8 cellular contexts compared by ENCODE assay signal in genomic region chrX:48574270-48575266, GRCh38. TPM values are rescaled to one million over a fixed set of nuclear protein-coding genes. Genes with fewer than 3 reads are reported as not detected.
A peak's percentile ranks its signal among the peaks of the same experiment; 100 is the strongest.
DNase-seq lines count a peak whose midpoint lies in the region; TF ChIP-seq lines count a peak whose summit lies in the region.

Gene RBM3, plus strand, starts transcription at chrX:48574484. Its CDS starts 697 bp downstream, at chrX:48575181.

- H3K18ac ChIP-seq in neuronal stem cell (ENCODE audit: low read length) = peak within 1 kb of the TSS; percentile 97

- no peak within 1 kb of the TSS for H2BK120ac ChIP-seq in neuronal stem cell (ENCODE audit: low read depth, low read length)

- POLR2A ChIA-PET in HEK293T (lab: Yijun Ruan, JAX) = interaction anchor here (0.8 to 2.9 kb wide), 7 partner anchors 9 to 49 kb away, joined by 3 to 16 read pairs (median 5); partner anchors contain the start of gene TBC1D25

- peak within 1 kb of the TSS; percentile 81 for H2AFZ ChIP-seq in neuronal stem cell (ENCODE audit: low read length)

- H3K4me3 ChIP-seq in GM06990 (replicated peaks; ENCODE audit: low read depth, low read length) = peak within 1 kb of the TSS; percentile 74
- peak within 1 kb of the TSS; percentile 78 to 93 for H3K4me3 ChIP-seq in neuronal stem cell (ENCODE audit: low read length in 2 of 2)
- peak within 1 kb of the TSS; percentile 66 to 88 (median 75) for H3K4me3 ChIP-seq in subcutaneous abdominal adipose tissue (ENCODE audit: low read depth in 1 of 5, low read length in 5 of 5)

- peaks cover 5% of the 10 kb centered on the region for H3K79me1 ChIP-seq in neuronal stem cell (ENCODE audit: low read depth, low read length)

- H3K9ac ChIP-seq in neuronal stem cell (ENCODE audit: low read depth, low read length, poor library complexity) = peak within 1 kb of the TSS; percentile 89
- peak within 1 kb of the TSS; percentile 74 to 96 (median 91) for H3K9ac ChIP-seq in subcutaneous abdominal adipose tissue (ENCODE audit: low read length in 5 of 5)

- DNase-seq in GM06990 (ENCODE audit: extremely low read depth, insufficient read length) (peak; percentile 92), HEK293T (ENCODE audit: extremely low spot score) (peak; percentile 79), NAMALWA (ENCODE audit: low spot score) (peak; percentile 94), SK-MEL-5 (ENCODE audit: low read depth, low spot score) (peak; percentile 92), foreskin melanocyte (peak; percentile 90), neuronal stem cell (ENCODE audit: low spot score) (peak; percentile 67)
- DNase-seq in activated naive CD4-positive, alpha-beta T cell treated with Interleukin-2 at 50 U/mL for 16 hours = peak; percentile 91

- in situ Hi-C loops in SK-MEL-5 (cut with HindIII; ENCODE audit: low pct_unique_long_range_greater_than_20kb, low sequenced_read_pairs) = no loop called here

- H3K4me1 ChIP-seq in neuronal stem cell (ENCODE audit: control insufficient read depth in 2 of 2, insufficient read depth in 1 of 2, low read depth in 1 of 2, low read length in 2 of 2) (peaks cover 8 to 9% of the 10 kb centered on the region in 2 donors), subcutaneous abdominal adipose tissue (ENCODE audit: control insufficient read depth in 5 of 5, insufficient read depth in 5 of 5, low read length in 5 of 5) (peaks cover 0 to 22% (median 16%) of the 10 kb centered on the region in 5 donors)

- peaks cover 13% of the 10 kb centered on the region for H3K36me3 ChIP-seq in GM06990 (ENCODE audit: control insufficient read depth, insufficient read depth, low read length)
- peaks cover 21 to 46% of the 10 kb centered on the region in 2 donors for H3K36me3 ChIP-seq in neuronal stem cell (replicated peaks in 1 of 2; ENCODE audit: control insufficient read depth in 2 of 2, insufficient read depth in 2 of 2, low read length in 2 of 2)
- H3K36me3 ChIP-seq in subcutaneous abdominal adipose tissue (ENCODE audit: control insufficient read depth in 5 of 5, insufficient read depth in 5 of 5, low read length in 5 of 5) = peaks cover 6 to 41% (median 32%) of the 10 kb centered on the region in 5 donors

- H3K9me3 ChIP-seq in neuronal stem cell (replicated peaks in 1 of 2; ENCODE audit: control insufficient read depth in 2 of 2, insufficient read depth in 1 of 2, low read depth in 1 of 2, low read length in 2 of 2) (no peaks in the 10 kb centered on the region), subcutaneous abdominal adipose tissue (ENCODE audit: control insufficient read depth in 5 of 5, low read length in 5 of 5) (peaks cover 0 to 9% (median 5%) of the 10 kb centered on the region in 5 donors)

- no peak within 1 kb of the TSS for H2BK15ac ChIP-seq in neuronal stem cell (ENCODE audit: low read length)

- peak within 1 kb of the TSS; percentile 62 for H3K4me2 ChIP-seq in neuronal stem cell (ENCODE audit: insufficient read depth, low read length, poor library complexity, severe bottlenecking)

- H3K4ac ChIP-seq in neuronal stem cell (ENCODE audit: low read length) = no peak within 1 kb of the TSS

- H2BK5ac ChIP-seq in neuronal stem cell (ENCODE audit: low read length) = peak within 1 kb of the TSS; percentile 5

- H3K27ac ChIP-seq in neuronal stem cell (replicated peaks; ENCODE audit: low read length) = peak within 1 kb of the TSS; percentile 79
- H3K27ac ChIP-seq in subcutaneous abdominal adipose tissue (ENCODE audit: low read depth, low read length) = peak within 1 kb of the TSS; percentile 99

- CTCF ChIA-PET in HEK293T (lab: Yijun Ruan, JAX) = interaction anchor here (0.7 kb wide), 1 partner anchor 12 kb away, joined by 3 read pairs; no protein-coding TSS in a partner anchor

- no peak within 1 kb of the TSS for H2BK12ac ChIP-seq in neuronal stem cell (ENCODE audit: low read length)

- H4K8ac ChIP-seq in neuronal stem cell (ENCODE audit: low read depth, low read length) = peak within 1 kb of the TSS; percentile 43

- peak within 1 kb of the TSS; percentile 87 for H4K91ac ChIP-seq in neuronal stem cell (ENCODE audit: low read depth, low read length, poor library complexity)

- WGBS in neuronal stem cell (ENCODE audit: extremely low coverage in 2 of 2, insufficient read length in 2 of 2, insufficient replicate concordance in 1 of 2), 2 donors = no CpG with 5 or more reads among the region's 71 CpGs

- peak within 1 kb of the TSS; percentile 25 for H3K14ac ChIP-seq in neuronal stem cell (ENCODE audit: low read length)

- H3K27me3 ChIP-seq in GM06990 (replicated peaks; ENCODE audit: control insufficient read depth, insufficient read depth, low read length) (no peaks in the 10 kb centered on the region), neuronal stem cell (ENCODE audit: control insufficient read depth in 3 of 3, insufficient read depth in 3 of 3, low read depth in 1 of 3, low read length in 3 of 3) (no peaks in the 10 kb centered on the region), subcutaneous abdominal adipose tissue (ENCODE audit: control insufficient read depth in 5 of 5, insufficient read depth in 4 of 5, low read length in 5 of 5) (no peaks in the 10 kb centered on the region)

- H3K23ac ChIP-seq in neuronal stem cell (ENCODE audit: low read depth, low read length, poor library complexity) = peak within 1 kb of the TSS; percentile 34

- peak; percentile 38 for TF ChIP-seq CTCF in GM06990 (IDR thresholded peaks at IDR 0.05; ENCODE audit: insufficient read depth, low read length, poor library complexity, severe bottlenecking)

- no peak within 1 kb of the TSS for H2AK5ac ChIP-seq in neuronal stem cell (ENCODE audit: low read depth, low read length)

TF ChIP-seq in HEK293T, 16 proteins besides CTCF, POLR2A, EP300 and RAD21:
- no peak for TF ChIP-seq LEF1 (IDR thresholded peaks at IDR 0.05; ENCODE audit: borderline replicate concordance)
- peak; percentile 56 for TF ChIP-seq PKNOX1 (IDR thresholded peaks at IDR 0.05)
- TF ChIP-seq NFRKB (IDR thresholded peaks at IDR 0.05) = peak; percentile 82
- no peak for TF ChIP-seq CTBP1 (IDR thresholded peaks at IDR 0.05; ENCODE audit: borderline replicate concordance)
- no peak for TF ChIP-seq FOXM1 (IDR thresholded peaks at IDR 0.05; ENCODE audit: borderline replicate concordance)
- TF ChIP-seq FOXK2 (IDR thresholded peaks at IDR 0.05) = peak; percentile 49; the same call in 1 of the 2 replicates
- TF ChIP-seq ELF4 (IDR thresholded peaks at IDR 0.05) = peak; percentile 82
- no peak for TF ChIP-seq BHLHE40 (IDR thresholded peaks at IDR 0.05; ENCODE audit: borderline replicate concordance)
- peak; percentile 92 for TF ChIP-seq L3MBTL2 (conservative IDR thresholded peaks at IDR 0.05)

RNA-seq across cellular contexts. Expression of gene RBM3, which starts in this region (rescaled TPM):
- total RNA-seq in SK-MEL-5 (2014; rRNA removed; shearing (Covaris generic)) = 220 and 221 TPM in 2 replicates
- 187 and 222 TPM in 2 replicates for polyA plus RNA-seq in SK-MEL-5 (2015; cell fraction: cytosol; rRNA removed)
- polyA plus RNA-seq in SK-MEL-5 (2015; cell fraction: nucleus; rRNA removed) = 346 and 557 TPM in 2 replicates
- polyA plus RNA-seq in neuronal stem cell (2013, experiment 1 of 2) = 153 TPM
- 164 TPM for polyA plus RNA-seq in neuronal stem cell (2013, experiment 2 of 2)

Comparison
In these comparisons a context has a peak if more than half of its experiments do, and no peak if none do; other contexts are left out.
1. Peak in every context shown above with its lines: DNase-seq, H3K4me3 ChIP-seq and H3K27ac ChIP-seq.